ENCODE assay signal across 37 cellular contexts in genomic region chr6:95547043-95547442, GRCh38.
"Had no signal": no experiment of that assay in that cellular context is flagged by ENCODE, and none has a peak within 500 bp of the region (broad histone marks: within the 10 kb centered on the region; RNA-seq: fewer than 3 reads in every experiment).

No MANE protein-coding gene starts in this region.

- H3K36me3 Mint-ChIP-seq: activated CD4-positive, alpha-beta memory T cell treated with anti-CD3 and anti-CD28 coated beads for 36 hours; activated naive CD4-positive, alpha-beta T cell treated with anti-CD3 and anti-CD28 coated beads, Interleukin-2, amount 50 U/mL, for 72 hours; activated naive CD8-positive, alpha-beta T cell treated with anti-CD3 and anti-CD28 coated beads for 36 hours had no signal

- H3K4me3 Mint-ChIP-seq: activated B cell treated with CpG ODN at 0.5 μM for 24 hours; activated CD4-positive, alpha-beta memory T cell treated with anti-CD3 and anti-CD28 coated beads for 36 hours; activated CD4-positive, alpha-beta T cell treated with anti-CD3 and anti-CD28 coated beads, Interleukin-2, amount 10 ng/mL, durations not matched to agents 24 days and 14 days; activated CD8-positive, alpha-beta T cell treated with anti-CD3 and anti-CD28 coated beads for 36 hours; activated naive CD4-positive, alpha-beta T cell treated with anti-CD3 and anti-CD28 coated beads for 36 hours; activated naive CD8-positive, alpha-beta T cell treated with anti-CD3 and anti-CD28 coated beads for 36 hours; activated T-cell treated with anti-CD3 and anti-CD28 coated beads, Interleukin-2, amount 50 U/mL, for 4 hours; activated T-cell treated with anti-CD3 and anti-CD28 coated beads, Interleukin-2, amount 50 U/mL, for 72 hours; activated T-helper 1 cell treated with anti-CD3 and anti-CD28 coated beads, Interleukin-12 subunit alpha, Interleukin-12 subunit beta, Interleukin-2, Interleukin-4 antibody, amounts not matched to agents 30 ng/mL and 10 ng/mL and 1 ng/mL, durations not matched to agents 14 hours and 24 hours and 36 hours; activated T-helper 17 cell treated with anti-CD3 and anti-CD28 coated beads, Interleukin-2, amount 50 U/mL, for 72 hours; T-helper 1 cell treated with Interleukin-12 subunit alpha and Interleukin-12 subunit beta and Interleukin-4 antibody, amounts not matched to agents 30 μg/mL and 1 μg/mL, for 36 hours; T-helper 2 cell treated with Interferon-gamma antibody and Interleukin-4, amounts not matched to agents 5 μg/mL and 100 μg/mL, for 36 hours had no signal

- H3K27ac ChIP-seq: adrenal gland, body of pancreas, brain microvascular endothelial cell, breast epithelium, VCaP had no signal

- FAIRE-seq: astrocyte, TTC549 had no signal

- H3K9me3 Mint-ChIP-seq: activated B cell treated with CpG ODN at 0.5 μM for 24 hours; activated CD4-positive, alpha-beta memory T cell treated with anti-CD3 and anti-CD28 coated beads for 36 hours; activated CD4-positive, alpha-beta T cell treated with anti-CD3 and anti-CD28 coated beads, Interleukin-2, amount 10 ng/mL, durations not matched to agents 24 days and 14 days; activated CD8-positive, alpha-beta T cell treated with anti-CD3 and anti-CD28 coated beads for 36 hours; activated naive CD4-positive, alpha-beta T cell treated with anti-CD3 and anti-CD28 coated beads for 36 hours; activated naive CD4-positive, alpha-beta T cell treated with anti-CD3 and anti-CD28 coated beads, Interleukin-2, amount 50 U/mL, for 72 hours; activated naive CD8-positive, alpha-beta T cell treated with anti-CD3 and anti-CD28 coated beads for 36 hours; activated T-cell treated with anti-CD3 and anti-CD28 coated beads, Interleukin-2, amount 50 U/mL, for 4 hours; activated T-helper 1 cell treated with anti-CD3 and anti-CD28 coated beads, Interleukin-12 subunit alpha, Interleukin-12 subunit beta, Interleukin-2, Interleukin-4 antibody, amounts not matched to agents 30 ng/mL and 10 ng/mL and 1 ng/mL, durations not matched to agents 14 hours and 24 hours and 36 hours; T-helper 1 cell treated with Interleukin-12 subunit alpha and Interleukin-12 subunit beta and Interleukin-4 antibody, amounts not matched to agents 30 μg/mL and 1 μg/mL, for 36 hours; T-helper 2 cell treated with Interferon-gamma antibody and Interleukin-4, amounts not matched to agents 5 μg/mL and 100 μg/mL, for 36 hours had no signal

- ATAC-seq: activated CD8-positive, alpha-beta T cell treated with anti-CD3 and anti-CD28 coated beads for 36 hours; activated naive CD4-positive, alpha-beta T cell treated with anti-CD3 and anti-CD28 coated beads, Interleukin-2, amount 50 U/mL, for 72 hours; activated T-cell treated with anti-CD3 and anti-CD28 coated beads, Interleukin-2, amount 50 U/mL, for 4 hours; activated T-cell treated with anti-CD3 and anti-CD28 coated beads, Interleukin-2, amount 50 U/mL, for 72 hours; activated T-helper 17 cell treated with anti-CD3 and anti-CD28 coated beads, Interleukin-2, amount 50 U/mL, for 72 hours; body of pancreas had no signal

- H3K9me3 ChIP-seq: adrenal gland, body of pancreas, breast epithelium had no signal

- H3K4me1 ChIP-seq: body of pancreas, breast epithelium had no signal

- H3K4me1 Mint-ChIP-seq: activated B cell treated with CpG ODN at 0.5 μM for 24 hours; activated CD4-positive, alpha-beta T cell treated with anti-CD3 and anti-CD28 coated beads, Interleukin-2, amount 10 ng/mL, durations not matched to agents 24 days and 14 days; activated naive CD8-positive, alpha-beta T cell treated with anti-CD3 and anti-CD28 coated beads for 36 hours; activated T-helper 17 cell treated with anti-CD3 and anti-CD28 coated beads, Interleukin-2, amount 50 U/mL, for 72 hours had no signal

- DNase-seq: activated B cell treated with CpG ODN at 0.5 μM for 24 hours; activated CD4-positive, alpha-beta memory T cell treated with anti-CD3 and anti-CD28 coated beads for 36 hours; activated CD4-positive, alpha-beta T cell treated with anti-CD3 and anti-CD28 coated beads for 4 hours; activated CD4-positive, alpha-beta T cell treated with anti-CD3 and anti-CD28 coated beads, Interleukin-2, amount 10 ng/mL, durations not matched to agents 24 days and 14 days; activated CD4-positive, alpha-beta T cell treated with anti-CD3 and anti-CD28 coated beads, Interleukin-2, amount 50 U/mL, for 1 hour; activated CD4-positive, alpha-beta T cell treated with anti-CD3 and anti-CD28 coated beads, Interleukin-2, amount 50 U/mL, for 4 hours; activated CD4-positive, CD25-positive, alpha-beta regulatory T cell treated with anti-CD3 and anti-CD28 coated beads, Interleukin-2, amount 50 U/mL, for 72 hours; activated CD8-positive, alpha-beta memory T cell treated with anti-CD3 and anti-CD28 coated beads, Interleukin-2, amount 50 U/mL, for 4 hours; activated CD8-positive, alpha-beta T cell treated with anti-CD3 and anti-CD28 coated beads for 36 hours; activated effector memory CD4-positive, alpha-beta T cell treated with anti-CD3 and anti-CD28 coated beads, Interleukin-2, amount 50 U/mL, for 16 hours; activated gamma-delta T cell treated with Interleukin-2 at 50 U/mL for 16 hours; activated naive CD4-positive, alpha-beta T cell; activated naive CD4-positive, alpha-beta T cell treated with anti-CD3 and anti-CD28 coated beads for 36 hours; activated naive CD4-positive, alpha-beta T cell treated with anti-CD3 and anti-CD28 coated beads, Interleukin-2, amount 50 U/mL, for 16 hours; activated naive CD8-positive, alpha-beta T cell treated with anti-CD3 and anti-CD28 coated beads for 36 hours; activated T-cell treated with anti-CD3 and anti-CD28 coated beads for 4 hours; activated T-cell treated with anti-CD3 and anti-CD28 coated beads, Interleukin-2, amount 50 U/mL, for 1 hour; activated T-cell treated with anti-CD3 and anti-CD28 coated beads, Interleukin-2, amount 50 U/mL, for 4 hours; activated T-cell treated with anti-CD3 and anti-CD28 coated beads, Interleukin-2, amount 50 U/mL, for 72 hours; adrenal gland; amniotic stem cell; aorta; body of pancreas; brain microvascular endothelial cell; central memory CD4-positive, alpha-beta T cell; T-helper 1 cell; T-helper 2 cell; T-helper 9 cell had no signal

- H3K27ac Mint-ChIP-seq: activated B cell treated with CpG ODN at 0.5 μM for 24 hours; activated CD4-positive, alpha-beta memory T cell treated with anti-CD3 and anti-CD28 coated beads for 36 hours; activated CD4-positive, alpha-beta T cell treated with anti-CD3 and anti-CD28 coated beads, Interleukin-2, amount 10 ng/mL, durations not matched to agents 24 days and 14 days; activated CD8-positive, alpha-beta T cell treated with anti-CD3 and anti-CD28 coated beads for 36 hours; activated naive CD4-positive, alpha-beta T cell treated with anti-CD3 and anti-CD28 coated beads for 36 hours; activated naive CD4-positive, alpha-beta T cell treated with anti-CD3 and anti-CD28 coated beads, Interleukin-2, amount 50 U/mL, for 72 hours; activated naive CD8-positive, alpha-beta T cell treated with anti-CD3 and anti-CD28 coated beads for 36 hours; activated T-cell treated with anti-CD3 and anti-CD28 coated beads, Interleukin-2, amount 50 U/mL, for 72 hours; activated T-helper 1 cell treated with anti-CD3 and anti-CD28 coated beads, Interleukin-12 subunit alpha, Interleukin-12 subunit beta, Interleukin-2, Interleukin-4 antibody, amounts not matched to agents 30 ng/mL and 10 ng/mL and 1 ng/mL, durations not matched to agents 14 hours and 24 hours and 36 hours; activated T-helper 17 cell treated with anti-CD3 and anti-CD28 coated beads, Interleukin-2, amount 50 U/mL, for 72 hours; T-helper 1 cell treated with Interleukin-12 subunit alpha and Interleukin-12 subunit beta and Interleukin-4 antibody, amounts not matched to agents 30 μg/mL and 1 μg/mL, for 36 hours; T-helper 2 cell treated with Interferon-gamma antibody and Interleukin-4, amounts not matched to agents 5 μg/mL and 100 μg/mL, for 36 hours had no signal

- H3K27me3 ChIP-seq: adrenal gland, body of pancreas, brain microvascular endothelial cell, breast epithelium had no signal

- H3K4me3 ChIP-seq: adrenal gland, body of pancreas, breast epithelium had no signal

- H3K27me3 Mint-ChIP-seq: activated B cell treated with CpG ODN at 0.5 μM for 24 hours; activated naive CD8-positive, alpha-beta T cell treated with anti-CD3 and anti-CD28 coated beads for 36 hours had no signal

- H3K36me3 ChIP-seq: adrenal gland, brain microvascular endothelial cell, breast epithelium had no signal
